Comparison of ENCODE assay signal across 26 cellular contexts in genomic region chr6:92377137-92377536, GRCh38.
"Had no signal": no experiment of that assay in that cellular context is flagged by ENCODE, and none has a peak within 500 bp of the region (broad histone marks: within the 10 kb centered on the region; RNA-seq: fewer than 3 reads in every experiment).

No MANE protein-coding gene starts in this region.

- DNase-seq: dorsolateral prefrontal cortex; effector CD4-positive, alpha-beta T cell; foreskin keratinocyte; heart left ventricle; kidney glomerular epithelial cell; left colon; left ventricle myocardium superior; lower lobe of right lung; right cardiac atrium; sigmoid colon; spleen; stimulated activated CD4-positive, alpha-beta T cell treated with anti-CD3 and anti-CD28 coated beads, Interleukin-4, amount 100 ng/mL, for 4 hours; stimulated activated naive CD8-positive, alpha-beta T cell treated with anti-CD3 and anti-CD28 coated beads, Interleukin-15, Interleukin-2, amounts not matched to agents 100 U/mL and 50 U/mL, for 24 hours; tibial artery had no signal

- H3K4me1 ChIP-seq: foreskin keratinocyte, gastroesophageal sphincter, heart left ventricle, lower lobe of right lung, prostate gland, spleen, testis, tibial artery had no signal

- H3K4me1 Mint-ChIP-seq: neural crest cell; stimulated activated memory B cell treated with anti-CD40 and anti-IgM and Interleukin-4, amounts not matched to agents 10 μg/mL and 1 μg/mL and 100 μg/mL, for 72 hours had no signal

- FAIRE-seq: colon had no signal

- H3K27ac Mint-ChIP-seq: natural killer cell treated with Interleukin-12 subunit alpha and Interleukin-12 subunit beta and Interleukin-15 and Interleukin-18, amount 100 ng/mL, for 72 hours; stimulated activated memory B cell treated with anti-CD40 and anti-IgM and Interleukin-4, amounts not matched to agents 10 μg/mL and 1 μg/mL and 100 μg/mL, for 72 hours; type B pancreatic cell had no signal

- H3K27ac ChIP-seq: dorsolateral prefrontal cortex, epithelial cell of prostate, foreskin keratinocyte, gastroesophageal sphincter, heart left ventricle, hepatocyte, lower lobe of right lung, neutrophil, prostate gland, sigmoid colon, spleen, testis, tibial artery had no signal

- H3K27me3 Mint-ChIP-seq: natural killer cell treated with Interleukin-12 subunit alpha and Interleukin-12 subunit beta and Interleukin-15 and Interleukin-18, amount 100 ng/mL, for 72 hours; stimulated activated memory B cell treated with anti-CD40 and anti-IgM and Interleukin-4, amounts not matched to agents 10 μg/mL and 1 μg/mL and 100 μg/mL, for 72 hours; type B pancreatic cell had no signal

- H3K4me3 ChIP-seq: dorsolateral prefrontal cortex, gastroesophageal sphincter, heart left ventricle, hepatocyte, lower lobe of right lung, prostate gland, sigmoid colon, spleen, testis, tibial artery had no signal

- H3K27me3 ChIP-seq: foreskin keratinocyte, gastroesophageal sphincter, heart left ventricle, hepatocyte, neutrophil, sigmoid colon, spleen, testis, tibial artery had no signal

- H3K36me3 ChIP-seq: gastroesophageal sphincter, heart left ventricle, lower lobe of right lung, neutrophil, prostate gland, sigmoid colon, spleen, tibial artery had no signal

- H3K36me3 Mint-ChIP-seq: stimulated activated memory B cell treated with anti-CD40 and anti-IgM and Interleukin-4, amounts not matched to agents 10 μg/mL and 1 μg/mL and 100 μg/mL, for 72 hours; type B pancreatic cell had no signal

- H3K4me3 Mint-ChIP-seq: natural killer cell treated with Interleukin-12 subunit alpha and Interleukin-12 subunit beta and Interleukin-15 and Interleukin-18, amount 100 ng/mL, for 72 hours; neural crest cell; stimulated activated memory B cell treated with anti-CD40 and anti-IgM and Interleukin-4, amounts not matched to agents 10 μg/mL and 1 μg/mL and 100 μg/mL, for 72 hours; type B pancreatic cell had no signal

- H3K9me3 ChIP-seq: gastroesophageal sphincter, heart left ventricle, lower lobe of right lung, neutrophil, prostate gland, sigmoid colon, spleen, testis, tibial artery had no signal

- H3K9me3 Mint-ChIP-seq: neural crest cell; stimulated activated memory B cell treated with anti-CD40 and anti-IgM and Interleukin-4, amounts not matched to agents 10 μg/mL and 1 μg/mL and 100 μg/mL, for 72 hours; type B pancreatic cell had no signal

- ATAC-seq: esophagus mucosa; foreskin keratinocyte; gastroesophageal sphincter; left colon; left ventricle myocardium superior; lower lobe of right lung; natural killer cell treated with Interleukin-12 subunit alpha and Interleukin-12 subunit beta and Interleukin-15 and Interleukin-18, amount 100 ng/mL, for 72 hours; right cardiac atrium; stimulated activated memory B cell treated with anti-CD40 and anti-IgM and Interleukin-4, amounts not matched to agents 10 μg/mL and 1 μg/mL and 100 μg/mL, for 72 hours; stimulated activated naive CD8-positive, alpha-beta T cell treated with anti-CD3 and anti-CD28 coated beads, Interleukin-15, Interleukin-2, amounts not matched to agents 100 U/mL and 50 U/mL, for 24 hours had no signal
